ENCODE assay signal across 17 cellular contexts in genomic region chr12:113252494-113252893, GRCh38. TPM values are rescaled to one million over a fixed set of nuclear protein-coding genes. Genes with fewer than 3 reads are reported as not detected.
DNase-seq lines count a peak whose midpoint lies in the region; ATAC-seq, FAIRE-seq and TF ChIP-seq lines count a peak whose summit lies in the region.
"Had no signal": no experiment of that assay in that cellular context is flagged by ENCODE, and none has a peak within 500 bp of the region (broad histone marks: within the 10 kb centered on the region; RNA-seq: fewer than 3 reads in every experiment).

No MANE protein-coding gene starts in this region.

- no peaks in the 10 kb centered on the region for H3K27me3 ChIP-seq in heart left ventricle
- H3K27me3 ChIP-seq in osteoblast (ENCODE audit: insufficient read depth, low read length): no peaks in the 10 kb centered on the region
- H3K27me3 ChIP-seq in ascending aorta: no peaks in the 10 kb centered on the region
- no peaks in the 10 kb centered on the region for H3K27me3 ChIP-seq in HepG2 (ENCODE audit: control insufficient read depth in 1 of 2, insufficient read depth in 2 of 2, low read length in 2 of 2)

- no peak for FAIRE-seq in HepG2 (lab: Jason Lieb, UNC)
- FAIRE-seq: A204.1, RCC 7860 had no signal

- TF ChIP-seq POLR2A in heart left ventricle (IDR thresholded peaks at IDR 0.05): no peak
- no peak for TF ChIP-seq POLR2A in HepG2 (IDR thresholded peaks at IDR 0.05; ENCODE audit: insufficient read depth in 1 of 2, low read depth in 2 of 2, low read length in 2 of 2)

- peaks cover 28% of the 10 kb centered on the region for H3K36me3 Mint-ChIP-seq in activated CD8-positive, alpha-beta T cell treated with anti-CD3 and anti-CD28 coated beads for 36 hours (ENCODE audit: low read depth)

- H3K79me2 ChIP-seq in osteoblast (ENCODE audit: insufficient read depth, low read length) (no peaks in the 10 kb centered on the region), HepG2 (ENCODE audit: insufficient read depth, low read length) (no peaks in the 10 kb centered on the region)

- H3K4me1 Mint-ChIP-seq in activated CD8-positive, alpha-beta T cell treated with anti-CD3 and anti-CD28 coated beads for 36 hours (ENCODE audit: low read depth): peaks cover 5% of the 10 kb centered on the region

- WGBS in heart left ventricle, 4 donors: 52 to 66% (median 56%) methylated on average over 10 of the region's 10 CpGs
- 98% methylated on average over 7 of the region's 10 CpGs for WGBS in HepG2 (ENCODE audit: low lambda C conversion rate)

- no peak overlapping the region for H3K27ac Mint-ChIP-seq in activated CD8-positive, alpha-beta T cell treated with anti-CD3 and anti-CD28 coated beads for 36 hours

- H3K27me3 Mint-ChIP-seq in activated CD8-positive, alpha-beta T cell treated with anti-CD3 and anti-CD28 coated beads for 36 hours: no peaks in the 10 kb centered on the region

- H2AFZ ChIP-seq in osteoblast (ENCODE audit: low read length) (no peak overlapping the region), HepG2 (ENCODE audit: low read length) (no peak overlapping the region)

- H3K27ac ChIP-seq in heart left ventricle (peak overlapping the region in 11 of 12 donors; percentile 52 to 92 (median 74)), osteoblast (ENCODE audit: low read depth, low read length) (no peak overlapping the region), ascending aorta (no peak overlapping the region), HepG2 (ENCODE audit: extremely low read length, insufficient read depth, low read length) (no peak overlapping the region)
- H3K27ac ChIP-seq: C4-2B, KMS-11 had no signal

- CTCF ChIA-PET in HepG2 (lab: Yijun Ruan, JAX; ENCODE audit: low intra/inter-chr PET ratio, low total read pairs): no interaction called here
- CTCF ChIA-PET in activated CD8-positive, alpha-beta T cell treated with anti-CD3 and anti-CD28 coated beads for 36 hours (lab: Charles Lee): no interaction called here

- in situ Hi-C loops in HepG2 (cut with HindIII; ENCODE audit: extremely low pct_ligation_motif_present, low pct_unique_long_range_greater_than_20kb): no loop called here

- H3K4me2 ChIP-seq in osteoblast (ENCODE audit: insufficient read depth, low read length) (no peak overlapping the region), HepG2 (ENCODE audit: low read depth, low read length) (no peak overlapping the region)
- H3K4me2 ChIP-seq: KMS-11 had no signal

- DNase-seq in Right ventricle myocardium inferior (ENCODE audit: missing footprints) (no peak), cardiac septum (ENCODE audit: low spot score) (no peak), heart left ventricle (peak; percentile 52 to 86 (median 63)), osteoblast (ENCODE audit: insufficient read length, low spot score, missing footprints) (peak; percentile 36), ascending aorta (ENCODE audit: low spot score in 2 of 2) (no peak), HepG2 (ENCODE audit: low spot score) (no peak)
- no peak for DNase-seq in activated CD8-positive, alpha-beta T cell treated with anti-CD3 and anti-CD28 coated beads for 36 hours
- no peak for DNase-seq in stimulated activated CD4-positive, alpha-beta T cell treated with anti-CD3 and anti-CD28 coated beads, Interleukin-4, amount 100 ng/mL, for 24 hours
- DNase-seq: COR-L47, H7, NCI-H1436, NCI-H2081 treated with DMSO at 0.1 percent for 48 hours, NCI-H82 had no signal

- H3K9me3 ChIP-seq in heart left ventricle (peaks cover 0 to 22% (median 4%) of the 10 kb centered on the region in 12 donors), osteoblast (ENCODE audit: low read depth, low read length) (peaks cover 2% of the 10 kb centered on the region), ascending aorta (peaks cover 0 to 4% of the 10 kb centered on the region in 2 donors), HepG2 (ENCODE audit: low read length) (no peaks in the 10 kb centered on the region)

- H3K9ac ChIP-seq in HepG2 (ENCODE audit: insufficient read depth, low read depth, low read length): no peak overlapping the region
- H3K9ac ChIP-seq: KMS-11 had no signal

- H4K20me1 ChIP-seq in osteoblast (ENCODE audit: insufficient read depth, low read length): peaks cover 3% of the 10 kb centered on the region
- H4K20me1 ChIP-seq in HepG2 (ENCODE audit: insufficient read depth, low read length): no peaks in the 10 kb centered on the region

- TF ChIP-seq RAD21 in HepG2 (CRISPR knock-in tag; IDR thresholded peaks at IDR 0.05): no peak

- no peak for TF ChIP-seq CTCF in heart left ventricle (IDR thresholded peaks at IDR 0.05)
- no peak for TF ChIP-seq CTCF in osteoblast (IDR thresholded peaks at IDR 0.05; ENCODE audit: extremely low read depth, low read depth, low read length)
- TF ChIP-seq CTCF in ascending aorta (IDR thresholded peaks at IDR 0.05): no peak
- TF ChIP-seq CTCF in HepG2 (CRISPR knock-in tag; IDR thresholded peaks at IDR 0.05): no peak
- TF ChIP-seq CTCF in activated CD8-positive, alpha-beta T cell treated with anti-CD3 and anti-CD28 coated beads for 36 hours (IDR thresholded peaks at IDR 0.05): no peak

- peaks cover 7% of the 10 kb centered on the region for H3K9me3 Mint-ChIP-seq in activated CD8-positive, alpha-beta T cell treated with anti-CD3 and anti-CD28 coated beads for 36 hours

- POLR2A ChIA-PET in HepG2 (lab: Yijun Ruan, JAX): interaction anchor here (1.6 kb wide), 2 partner anchors 31 to 47 kb away, joined by 3 to 5 read pairs; partner anchors contain the start of gene TPCN1
- POLR2A ChIA-PET in activated CD8-positive, alpha-beta T cell treated with anti-CD3 and anti-CD28 coated beads for 36 hours (lab: Charles Lee): no interaction called here

- intact Hi-C loops in Right ventricle myocardium inferior (cut with DNase I): no loop called here
- intact Hi-C loops in cardiac septum (cut with DNase I): no loop called here
- intact Hi-C loops in heart left ventricle (cut with DNase I): no loop called here
- intact Hi-C loops in ascending aorta (cut with DNase I): no loop called here
- intact Hi-C loops in HepG2 (cut with micrococcal nuclease; ENCODE audit: unreplicated experiment): no loop called here
- intact Hi-C loops in activated CD8-positive, alpha-beta T cell treated with anti-CD3 and anti-CD28 coated beads for 36 hours (cut with micrococcal nuclease): no loop called here

- H3K4me1 ChIP-seq in heart left ventricle (peaks cover 0 to 39% (median 8%) of the 10 kb centered on the region in 12 donors), osteoblast (ENCODE audit: insufficient read depth, low read length) (no peaks in the 10 kb centered on the region), ascending aorta (peaks cover 2 to 10% of the 10 kb centered on the region in 2 donors), HepG2 (ENCODE audit: insufficient read depth, low read length) (peaks cover 21% of the 10 kb centered on the region)

- H3K36me3 ChIP-seq in heart left ventricle (peaks cover 0 to 60% (median 31%) of the 10 kb centered on the region in 9 donors), osteoblast (ENCODE audit: insufficient read depth, low read length) (peaks cover 9% of the 10 kb centered on the region), ascending aorta (peaks cover 16 to 32% of the 10 kb centered on the region in 2 donors), HepG2 (replicated peaks in 1 of 2; ENCODE audit: control insufficient read depth in 1 of 2, insufficient read depth in 2 of 2, low read length in 2 of 2) (peaks cover 0 to 3% of the 10 kb centered on the region in 2 experiments; a peak in 2 of 5 replicates)

- BruUV-seq in HepG2 (replicated peaks; lab: Mats Ljungman, UMichigan): no TSS peak

- H3K4me3 ChIP-seq in heart left ventricle: no peak overlapping the region
- no peak overlapping the region for H3K4me3 ChIP-seq in osteoblast (ENCODE audit: insufficient read depth, low read length)
- no peak overlapping the region for H3K4me3 ChIP-seq in ascending aorta
- no peak overlapping the region for H3K4me3 ChIP-seq in HepG2 (replicated peaks in 1 of 3; ENCODE audit: insufficient read depth in 1 of 3, low read depth in 2 of 3, low read length in 3 of 3)

- no peak overlapping the region for H3K4me3 Mint-ChIP-seq in activated CD8-positive, alpha-beta T cell treated with anti-CD3 and anti-CD28 coated beads for 36 hours

- TF ChIP-seq EP300 in HepG2 (IDR thresholded peaks at IDR 0.05; ENCODE audit: low read depth in 2 of 2, low read length in 2 of 2) (no peak), HepG2 (CRISPR knock-in tag; IDR thresholded peaks at IDR 0.05; ENCODE audit: borderline replicate concordance) (no peak)

- peak; percentile 85 for ATAC-seq in Right ventricle myocardium inferior
- ATAC-seq in heart left ventricle: peak; percentile 73 to 93 (median 77)
- ATAC-seq in HepG2: no peak
- ATAC-seq in activated CD8-positive, alpha-beta T cell treated with anti-CD3 and anti-CD28 coated beads for 36 hours: no peak

RNA-seq across cellular contexts. Expression of gene TPCN1, which starts 31.2 kb away (rescaled TPM):
- 120 TPM for total RNA-seq in Right ventricle myocardium inferior
- total RNA-seq in cardiac septum: 77.1 TPM
- 100 to 1,000 TPM in 4 of 9 donors, 10 to 100 TPM in 5; 52.1 to 136 (median 92.0) TPM for total RNA-seq in heart left ventricle
- polyA plus RNA-seq in heart left ventricle: 10 to 100 TPM; 22.6 to 75.1 TPM
- total RNA-seq in osteoblast: 25.7 and 28.9 TPM in 2 replicates
- total RNA-seq in ascending aorta: 56.3 TPM
- total RNA-seq in HepG2 (2016; rRNA removed; fragmentation: Illumina TruSeq; extraction: Trizol): 3.8 and 8.0 TPM in 2 replicates
- 4.4 and 4.6 TPM in 2 replicates for total RNA-seq in HepG2 (2016; cell fraction: cytosol; rRNA removed; fragmentation: Illumina TruSeq; extraction: Trizol; ENCODE audit: low read depth)
- 3.0 and 10.0 TPM in 2 replicates for total RNA-seq in HepG2 (2016; cell fraction: insoluble cytoplasmic fraction; rRNA removed; fragmentation: Illumina TruSeq; extraction: Trizol)
- 4.2 and 4.5 TPM in 2 replicates for total RNA-seq in HepG2 (2016; cell fraction: membrane; rRNA removed; fragmentation: Illumina TruSeq; extraction: Trizol)
- 12.3 and 15.7 TPM in 2 replicates for total RNA-seq in HepG2 (2016; cell fraction: nucleus; rRNA removed; fragmentation: Illumina TruSeq; extraction: Trizol)
- polyA plus RNA-seq in HepG2 (2011; rRNA removed): 26.8 and 33.5 TPM in 2 replicates
- polyA plus RNA-seq in HepG2 (2011; cell fraction: cytosol; rRNA removed): 10.3 and 10.4 TPM in 2 replicates
- polyA plus RNA-seq in HepG2 (2011; cell fraction: nucleus; rRNA removed): 183 and 201 TPM in 2 replicates
- 18.0 and 21.8 TPM in 2 replicates for polyA plus RNA-seq in HepG2 (2012)
- 0.84 and 1.4 TPM in 2 replicates for polyA plus RNA-seq in HepG2 (2016; cell fraction: cytosol; fragmentation: Illumina TruSeq; extraction: Trizol; ENCODE audit: low read depth)
- 3.5 and 4.1 TPM in 2 replicates for polyA plus RNA-seq in HepG2 (2016; cell fraction: insoluble cytoplasmic fraction; fragmentation: Illumina TruSeq; extraction: Trizol; ENCODE audit: low read depth)
- polyA plus RNA-seq in HepG2 (2016; cell fraction: membrane; fragmentation: Illumina TruSeq; extraction: Trizol; ENCODE audit: low read depth): 2.5 and 2.8 TPM in 2 replicates
- 42.1 and 42.8 TPM in 2 replicates for polyA plus RNA-seq in HepG2 (2016; cell fraction: nucleus; fragmentation: Illumina TruSeq; extraction: Trizol; ENCODE audit: insufficient read depth, low read depth)
- 40.0 and 48.9 TPM in 2 replicates for polyA minus RNA-seq in HepG2 (2011; rRNA and poly(A)+ RNA removed; ENCODE audit: low replicate concordance)
- polyA minus RNA-seq in HepG2 (2011; cell fraction: cytosol; rRNA and poly(A)+ RNA removed): 7.3 and 9.8 TPM in 2 replicates
- 45.8 and 47.1 TPM in 2 replicates for polyA minus RNA-seq in HepG2 (2011; cell fraction: nucleus; rRNA and poly(A)+ RNA removed)
- total RNA-seq in activated CD8-positive, alpha-beta T cell treated with anti-CD3 and anti-CD28 coated beads for 36 hours: 10 to 100 TPM; 29.9 to 33.5 TPM

Comparison
In these comparisons a context has a peak if more than half of its experiments do, and no peak if none do; other contexts are left out.
1. DNase-seq: peak in heart left ventricle (5 of 5) and osteoblast (single experiment); none in Right ventricle myocardium inferior (single experiment), cardiac septum (single experiment), ascending aorta (0 of 2), HepG2 (single experiment), activated CD8-positive, alpha-beta T cell treated with anti-CD3 and anti-CD28 coated beads for 36 hours (single experiment) and stimulated activated CD4-positive, alpha-beta T cell treated with anti-CD3 and anti-CD28 coated beads, Interleukin-4, amount 100 ng/mL, for 24 hours (single experiment).
2. ATAC-seq: peak in Right ventricle myocardium inferior (single experiment) and heart left ventricle (4 of 4); none in HepG2 (single experiment) and activated CD8-positive, alpha-beta T cell treated with anti-CD3 and anti-CD28 coated beads for 36 hours (single experiment).
3. H3K27ac ChIP-seq: peak in heart left ventricle (11 of 12); none in osteoblast (single experiment), ascending aorta (0 of 2) and HepG2 (single experiment).